3 cellular contexts compared by ENCODE assay signal in genomic region chr7:121860953-121861352, GRCh38.
TF ChIP-seq lines count a peak whose summit lies in the region.

No MANE protein-coding gene starts in this region.

TF ChIP-seq in HepG2, 621 proteins besides CTCF, POLR2A, EP300 and RAD21:
- TF ChIP-seq MAFF (IDR thresholded peaks at IDR 0.05; ENCODE audit: low read depth, low read length) (0 out of 2 replicates have a peak, but pooled peaks have one; percentile 5), MAFK (conservative IDR thresholded peaks at IDR 0.05 in 1 of 2, IDR thresholded peaks at IDR 0.05 in 1 of 2; ENCODE audit: low read length in 2 of 2) (peak; percentile 17 to 53; a peak in 1 of 4 replicates), ZNF646 (CRISPR knock-in tag; IDR thresholded peaks at IDR 0.05) (no peak)
TF ChIP-seq in HepG2: peak in this region for 2.

TF ChIP-seq in IMR-90, 13 proteins besides CTCF, POLR2A, EP300 and RAD21:
- TF ChIP-seq FOS (IDR thresholded peaks at IDR 0.05; ENCODE audit: low read depth, low read length) (no peak), MAFK (IDR thresholded peaks at IDR 0.05; ENCODE audit: low read depth, low read length) (peak; percentile 30; the same call in 1 of the 2 replicates), BHLHE40 (IDR thresholded peaks at IDR 0.05; ENCODE audit: low read depth, low read length) (no peak), CHD1 (IDR thresholded peaks at IDR 0.05; ENCODE audit: low read depth, low read length) (no peak)
TF ChIP-seq in IMR-90: peak in this region for 1.

TF ChIP-seq in K562, 482 proteins besides CTCF, POLR2A, EP300 and RAD21:
- TF ChIP-seq MITF (IDR thresholded peaks at IDR 0.05) (no peak), BRD9 (IDR thresholded peaks at IDR 0.05; ENCODE audit: low read depth, partially characterized antibody) (no peak), ZNF316 (IDR thresholded peaks at IDR 0.05) (peak; percentile 54), MAFK (IDR thresholded peaks at IDR 0.05; ENCODE audit: low read length) (no peak), E2F1 (CRISPR knock-in tag; IDR thresholded peaks at IDR 0.05) (no peak), C11orf30 (IDR thresholded peaks at IDR 0.05; ENCODE audit: low read depth) (0 out of 2 replicates have a peak, but pooled peaks have one; percentile 8)
- TF ChIP-seq, protein P1, sequence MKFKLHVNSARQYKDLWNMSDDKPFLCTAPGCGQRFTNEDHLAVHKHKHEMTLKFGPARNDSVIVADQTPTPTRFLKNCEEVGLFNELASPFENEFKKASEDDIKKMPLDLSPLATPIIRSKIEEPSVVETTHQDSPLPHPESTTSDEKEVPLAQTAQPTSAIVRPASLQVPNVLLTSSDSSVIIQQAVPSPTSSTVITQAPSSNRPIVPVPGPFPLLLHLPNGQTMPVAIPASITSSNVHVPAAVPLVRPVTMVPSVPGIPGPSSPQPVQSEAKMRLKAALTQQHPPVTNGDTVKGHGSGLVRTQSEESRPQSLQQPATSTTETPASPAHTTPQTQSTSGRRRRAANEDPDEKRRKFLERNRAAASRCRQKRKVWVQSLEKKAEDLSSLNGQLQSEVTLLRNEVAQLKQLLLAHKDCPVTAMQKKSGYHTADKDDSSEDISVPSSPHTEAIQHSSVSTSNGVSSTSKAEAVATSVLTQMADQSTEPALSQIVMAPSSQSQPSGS (CRISPR knock-in tag; IDR thresholded peaks at IDR 0.05) = no peak
- TF ChIP-seq, protein P2, sequence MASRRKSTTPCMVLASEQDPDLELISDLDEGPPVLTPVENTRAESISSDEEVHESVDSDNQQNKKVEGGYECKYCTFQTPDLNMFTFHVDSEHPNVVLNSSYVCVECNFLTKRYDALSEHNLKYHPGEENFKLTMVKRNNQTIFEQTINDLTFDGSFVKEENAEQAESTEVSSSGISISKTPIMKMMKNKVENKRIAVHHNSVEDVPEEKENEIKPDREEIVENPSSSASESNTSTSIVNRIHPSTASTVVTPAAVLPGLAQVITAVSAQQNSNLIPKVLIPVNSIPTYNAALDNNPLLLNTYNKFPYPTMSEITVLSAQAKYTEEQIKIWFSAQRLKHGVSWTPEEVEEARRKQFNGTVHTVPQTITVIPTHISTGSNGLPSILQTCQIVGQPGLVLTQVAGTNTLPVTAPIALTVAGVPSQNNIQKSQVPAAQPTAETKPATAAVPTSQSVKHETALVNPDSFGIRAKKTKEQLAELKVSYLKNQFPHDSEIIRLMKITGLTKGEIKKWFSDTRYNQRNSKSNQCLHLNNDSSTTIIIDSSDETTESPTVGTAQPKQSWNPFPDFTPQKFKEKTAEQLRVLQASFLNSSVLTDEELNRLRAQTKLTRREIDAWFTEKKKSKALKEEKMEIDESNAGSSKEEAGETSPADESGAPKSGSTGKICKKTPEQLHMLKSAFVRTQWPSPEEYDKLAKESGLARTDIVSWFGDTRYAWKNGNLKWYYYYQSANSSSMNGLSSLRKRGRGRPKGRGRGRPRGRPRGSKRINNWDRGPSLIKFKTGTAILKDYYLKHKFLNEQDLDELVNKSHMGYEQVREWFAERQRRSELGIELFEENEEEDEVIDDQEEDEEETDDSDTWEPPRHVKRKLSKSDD (conservative IDR thresholded peaks at IDR 0.05; ENCODE audit: low read length) = no peak
